In the genomic region with DNA sequence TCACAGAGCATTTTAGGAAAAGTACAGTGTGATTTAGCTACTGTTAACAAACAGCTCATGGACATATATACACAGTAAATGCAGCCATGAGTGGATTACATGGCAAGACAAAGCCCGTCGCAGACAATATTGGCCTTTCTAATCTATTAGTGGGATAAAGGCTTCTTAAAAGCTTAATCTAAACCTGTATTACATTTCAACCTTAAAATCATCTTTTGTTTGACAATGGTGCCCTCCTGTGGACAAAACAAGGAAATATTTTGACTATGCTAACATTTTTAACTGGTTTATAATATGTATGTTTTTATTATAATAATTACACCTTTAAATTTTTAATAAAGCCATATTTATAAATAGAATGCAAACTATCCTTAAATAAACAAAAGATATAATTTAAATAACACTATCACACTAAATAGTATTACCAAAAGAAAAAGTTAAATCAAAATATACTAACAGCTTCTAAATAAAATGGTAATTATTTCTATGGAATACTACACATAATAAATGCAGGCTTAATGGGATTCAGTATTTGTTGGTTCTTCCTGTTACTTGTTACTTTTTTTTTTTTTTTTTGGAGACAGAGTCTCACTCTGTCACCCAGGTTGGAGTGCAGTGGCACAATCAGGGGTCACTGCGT, we compare ENCODE assay signal across 8 cellular contexts. TPM values are rescaled to one million over a fixed set of nuclear protein-coding genes. Genes with fewer than 3 reads are reported as not detected.
A peak's percentile ranks its signal among the peaks of the same experiment; 100 is the strongest.
DNase-seq lines count a peak whose midpoint lies in the region; ATAC-seq, FAIRE-seq and TF ChIP-seq lines count a peak whose summit lies in the region.

No MANE protein-coding gene starts in this region.

- no peak overlapping the region for H3K4me3 ChIP-seq in A549
- no peak overlapping the region for H3K4me3 ChIP-seq in GM12865 (ENCODE audit: low read depth, low read length)
- no peak overlapping the region for H3K4me3 ChIP-seq in OCI-LY7 (ENCODE audit: low read depth, low read length, poor library complexity, severe bottlenecking)
- H3K4me3 ChIP-seq in esophagus muscularis mucosa, result no peak overlapping the region
- no peak overlapping the region for H3K4me3 ChIP-seq in gastrocnemius medialis

- TF ChIP-seq EP300 in A549 (IDR thresholded peaks at IDR 0.05) (no peak), esophagus muscularis mucosa (IDR thresholded peaks at IDR 0.05) (no peak)

- H2AFZ ChIP-seq in OCI-LY7 (ENCODE audit: low read length), result no peak overlapping the region

- H3K9me3 ChIP-seq in A549 (no peaks in the 10 kb centered on the region), OCI-LY7 (ENCODE audit: low read length) (no peaks in the 10 kb centered on the region), esophagus muscularis mucosa (no peaks in the 10 kb centered on the region), gastrocnemius medialis (no peaks in the 10 kb centered on the region)

- POLR2A ChIA-PET in A549 (lab: Yijun Ruan, JAX) (no interaction called here), OCI-LY7 (lab: Charles Lee) (no interaction called here)

- TF ChIP-seq CTCF in A549 (IDR thresholded peaks at IDR 0.05) (peak; percentile 48; the same call in 2 of the 3 replicates), GM12865 (IDR thresholded peaks at IDR 0.05; ENCODE audit: insufficient read depth, low read depth, low read length, missing control alignments) (peak; percentile 15), OCI-LY7 (conservative IDR thresholded peaks at IDR 0.05; ENCODE audit: low read length) (peak; percentile 75), esophagus muscularis mucosa (IDR thresholded peaks at IDR 0.05) (peak; percentile 42 to 57 (median 54)), gastrocnemius medialis (IDR thresholded peaks at IDR 0.05 in 4 of 5, conservative IDR thresholded peaks at IDR 0.05 in 1 of 5) (peak in 4 of 5 experiments; percentile 38 to 62 (median 49))

- in situ Hi-C loops in gastrocnemius medialis (cut with MboI; ENCODE audit: low sequenced_read_pairs in 4 of 4), result loop anchor here in 3 of 4 donors (25.0 kb wide), 4 partner anchors 1506 to 1956 kb away; no protein-coding TSS in a partner anchor

- no TSS peak for BruUV-seq in OCI-LY7 (replicated peaks; lab: Mats Ljungman, UMichigan)

- TF ChIP-seq RAD21 in A549 (conservative IDR thresholded peaks at IDR 0.05 in 1 of 2, IDR thresholded peaks at IDR 0.05 in 1 of 2), result peak; percentile 44 to 67

- H3K4me2 ChIP-seq in A549, result no peak overlapping the region
- H3K4me2 ChIP-seq in OCI-LY7 (ENCODE audit: low read length), result no peak overlapping the region

- FAIRE-seq in A549 (lab: Jason Lieb, UNC), result no peak

- TF ChIP-seq POLR2A in A549 (IDR thresholded peaks at IDR 0.05; ENCODE audit: low read length), result no peak
- no peak for TF ChIP-seq POLR2A in esophagus muscularis mucosa (IDR thresholded peaks at IDR 0.05; ENCODE audit: low read depth)
- TF ChIP-seq POLR2A in gastrocnemius medialis (IDR thresholded peaks at IDR 0.05), result no peak

- ATAC-seq in A549, result no peak
- ATAC-seq in gastrocnemius medialis, result no peak
- ATAC-seq in GM18511 (IDR thresholded peaks at IDR 0.05; ENCODE audit: unreplicated experiment), result no peak
- no peak for ATAC-seq in GM19452 (IDR thresholded peaks at IDR 0.05; ENCODE audit: unreplicated experiment)

- H3K36me3 ChIP-seq in OCI-LY7 (ENCODE audit: insufficient read depth, low read length) (no peaks in the 10 kb centered on the region), esophagus muscularis mucosa (no peaks in the 10 kb centered on the region), gastrocnemius medialis (no peaks in the 10 kb centered on the region)

- intact Hi-C loops in OCI-LY7 (cut with micrococcal nuclease; ENCODE audit: unreplicated experiment), result loop anchor here (5.0 kb wide), 1 partner anchor 79 kb away; no protein-coding TSS in a partner anchor
- intact Hi-C loops in esophagus muscularis mucosa (cut with DNase I), result no loop called here
- intact Hi-C loops in gastrocnemius medialis (cut with DNase I; ENCODE audit: low total_unique reads), result no loop called here

- no peaks in the 10 kb centered on the region for H3K79me2 ChIP-seq in OCI-LY7 (ENCODE audit: insufficient read depth, low read depth, low read length)

- no peaks in the 10 kb centered on the region for H3K9me2 ChIP-seq in OCI-LY7 (ENCODE audit: insufficient read depth, low read length)

- no peaks in the 10 kb centered on the region for H3K4me1 ChIP-seq in A549
- H3K4me1 ChIP-seq in OCI-LY7 (ENCODE audit: insufficient read depth, low read length, poor library complexity, severe bottlenecking), result no peaks in the 10 kb centered on the region
- H3K4me1 ChIP-seq in esophagus muscularis mucosa, result no peaks in the 10 kb centered on the region
- H3K4me1 ChIP-seq in gastrocnemius medialis, result peaks cover 0 to 3% of the 10 kb centered on the region in 2 donors

- H3K27ac ChIP-seq in A549 (no peak overlapping the region), OCI-LY7 (ENCODE audit: low read depth, low read length, poor library complexity, severe bottlenecking) (no peak overlapping the region), esophagus muscularis mucosa (replicated peaks in 1 of 4) (no peak overlapping the region), gastrocnemius medialis (no peak overlapping the region)

- no peaks in the 10 kb centered on the region for H3K27me3 ChIP-seq in esophagus muscularis mucosa
- H3K27me3 ChIP-seq in gastrocnemius medialis, result no peaks in the 10 kb centered on the region

- DNase-seq in A549 (ENCODE audit: low read depth in 1 of 2, low spot score in 1 of 2), result peak in 1 of 2 experiments; percentile 27
- peak; percentile 33 for DNase-seq in GM12865 (ENCODE audit: low read depth)
- DNase-seq in OCI-LY7 (ENCODE audit: low spot score), result peak; percentile 43
- DNase-seq in esophagus muscularis mucosa (ENCODE audit: extremely low spot score), result no peak
- no peak for DNase-seq in gastrocnemius medialis
- DNase-seq in mucosa of gallbladder (ENCODE audit: low spot score), result no peak

- WGBS in A549 (ENCODE audit: missing lambda C conversion rate), result 21% methylated on average over 3 of the region's 3 CpGs
- WGBS in esophagus muscularis mucosa, result 46% methylated on average over 3 of the region's 3 CpGs

- H4K20me1 ChIP-seq in OCI-LY7 (ENCODE audit: insufficient read depth, low read length), result no peaks in the 10 kb centered on the region

- CTCF ChIA-PET in A549 (lab: Yijun Ruan, JAX), result interaction anchor here (0.6 to 1.6 kb wide), 13 partner anchors 8 to 1955 kb away, joined by 3 to 8 read pairs (median 3); a partner anchor contains a TSS
- CTCF ChIA-PET in OCI-LY7 (lab: Charles Lee; ENCODE audit: unreplicated experiment), result no interaction called here

TF ChIP-seq in A549, 52 proteins besides CTCF, POLR2A, EP300 and RAD21:
- TF ChIP-seq SMC3 (IDR thresholded peaks at IDR 0.05), result peak; percentile 39; the same call in 2 of the 3 replicates
- no peak for TF ChIP-seq POLR2AphosphoS2 (conservative IDR thresholded peaks at IDR 0.05; ENCODE audit: low read length)
TF ChIP-seq in A549: peak in this region for 1.

RNA-seq across cellular contexts. Expression of a gene that starts 38.6 kb away (rescaled TPM):
- polyA plus RNA-seq in A549 (2011; rRNA removed) (not detected in 2 replicates), A549 (2017; fragmentation: RNase III; extraction: RNeasy Plus Mini Kit Qiagen cat#74134 plus additional on column Dnase treatment) (not detected in 3 replicates)
- not detected in 2 replicates for polyA plus RNA-seq in A549 (2012; cell fraction: cytosol; rRNA removed)
- not detected in 2 replicates for polyA plus RNA-seq in A549 (2012; cell fraction: nucleus; rRNA removed)
- not detected in 2 replicates for polyA minus RNA-seq in A549 (2011; rRNA and poly(A)+ RNA removed)
- not detected in 2 replicates for total RNA-seq in OCI-LY7 (2014; rRNA removed; shearing (Covaris generic))
- total RNA-seq in OCI-LY7 (2022) (not detected in 2 replicates), esophagus muscularis mucosa (not detected), gastrocnemius medialis (under 1 TPM in 1 of 4 donors, not detected in 3; 0.39 TPM), mucosa of gallbladder (0.81 TPM)

Comparison
In these comparisons a context has a peak if more than half of its experiments do, and no peak if none do; other contexts are left out.
1. DNase-seq: peak in GM12865 (single experiment) and OCI-LY7 (single experiment); none in esophagus muscularis mucosa (single experiment), gastrocnemius medialis (0 of 2) and mucosa of gallbladder (single experiment).
2. CTCF ChIP-seq: peak in every context shown above with its lines; median percentile 75 in OCI-LY7; 54 in esophagus muscularis mucosa; 49 in gastrocnemius medialis; 48 in A549; 15 in GM12865.